ENCODE assay signal across 17 cellular contexts in the genomic region with DNA sequence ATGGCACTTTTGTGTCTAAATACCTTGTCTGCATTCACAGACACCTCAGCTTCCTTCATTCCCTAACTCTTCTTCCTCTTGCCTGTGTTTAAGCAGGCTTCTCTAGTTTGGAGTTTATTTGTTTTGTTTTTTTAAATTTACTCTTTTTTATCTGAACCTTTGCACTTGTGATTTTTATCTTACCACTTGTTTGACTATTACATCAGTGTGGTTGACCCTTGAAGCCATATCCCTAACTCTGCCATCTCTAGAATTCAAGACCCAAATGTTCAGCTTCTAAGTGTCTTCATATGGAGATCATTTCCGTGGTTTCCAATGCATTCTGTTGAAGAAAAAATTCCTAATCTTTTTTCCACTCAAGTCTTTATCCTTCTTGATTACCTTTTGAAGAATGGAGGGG.
DNase-seq lines count a peak whose midpoint lies in the region; ATAC-seq and TF ChIP-seq lines count a peak whose summit lies in the region.
"Had no signal": no experiment of that assay in that cellular context is flagged by ENCODE, and none has a peak within 500 bp of the region (broad histone marks: within the 10 kb centered on the region; RNA-seq: fewer than 3 reads in every experiment).

No MANE protein-coding gene starts in this region.

- H3K79me1 ChIP-seq in IMR-90 (ENCODE audit: low read depth in 1 of 2, low read length in 2 of 2): no peaks in the 10 kb centered on the region
- H3K79me1 ChIP-seq in mesenchymal stem cell (replicated peaks; ENCODE audit: low read length, poor library complexity, severe bottlenecking): no peaks in the 10 kb centered on the region

- H3K27ac ChIP-seq in IMR-90 (ENCODE audit: insufficient read depth, low read length) (no peak overlapping the region), mesenchymal stem cell (ENCODE audit: low read length, poor library complexity, severe bottlenecking) (no peak overlapping the region), psoas muscle (peak overlapping the region; percentile 20)

- H3K27me3 Mint-ChIP-seq in glutamatergic neuron (ENCODE audit: unreplicated experiment): peaks cover 1% of the 10 kb centered on the region
- peaks cover 9% of the 10 kb centered on the region in 2 donors for H3K27me3 Mint-ChIP-seq in effector memory CD8-positive, alpha-beta T cell
- H3K27me3 Mint-ChIP-seq: B cell had no signal

- H3K23ac ChIP-seq in IMR-90 (ENCODE audit: low read depth, low read length): no peak overlapping the region
- no peak overlapping the region for H3K23ac ChIP-seq in mesenchymal stem cell (ENCODE audit: low read length in 2 of 2)

- CTCF ChIA-PET in IMR-90 (lab: Yijun Ruan, JAX): no interaction called here

- H4K91ac ChIP-seq in IMR-90 (ENCODE audit: insufficient read depth, low read depth, low read length) (no peak overlapping the region), mesenchymal stem cell (ENCODE audit: low read length) (no peak overlapping the region)

- peak overlapping the region; percentile 12 for H3K27ac Mint-ChIP-seq in glutamatergic neuron (ENCODE audit: unreplicated experiment)
- no peak overlapping the region for H3K27ac Mint-ChIP-seq in effector memory CD8-positive, alpha-beta T cell
- H3K27ac Mint-ChIP-seq: B cell; CD4-positive, alpha-beta T cell; H9 had no signal

- intact Hi-C loops in IMR-90 (cut with micrococcal nuclease) (no loop called here), psoas muscle (cut with DNase I) (no loop called here)

- H2AK9ac ChIP-seq in IMR-90 (replicated peaks; ENCODE audit: low read depth, low read length, poor library complexity): no peak overlapping the region

- H3K9me3 ChIP-seq in IMR-90 (ENCODE audit: control insufficient read depth, insufficient read depth, low read length): no peaks in the 10 kb centered on the region
- H3K9me3 ChIP-seq in mesenchymal stem cell (ENCODE audit: control insufficient read depth, low read length): no peaks in the 10 kb centered on the region
- H3K9me3 ChIP-seq in psoas muscle: no peaks in the 10 kb centered on the region

- H3K27me3 ChIP-seq in IMR-90 (ENCODE audit: control insufficient read depth, insufficient read depth, low read length) (no peaks in the 10 kb centered on the region), mesenchymal stem cell (ENCODE audit: control insufficient read depth in 1 of 2, insufficient read depth in 1 of 2, low read length in 2 of 2) (no peaks in the 10 kb centered on the region), psoas muscle (ENCODE audit: insufficient read depth in 3 of 3, low read length in 2 of 3) (no peaks in the 10 kb centered on the region)

- peaks cover 2% of the 10 kb centered on the region for H3K9me3 Mint-ChIP-seq in glutamatergic neuron (ENCODE audit: unreplicated experiment)
- H3K9me3 Mint-ChIP-seq in effector memory CD8-positive, alpha-beta T cell: no peaks in the 10 kb centered on the region
- H3K9me3 Mint-ChIP-seq: CD4-positive, alpha-beta T cell; H9 had no signal

- H2BK120ac ChIP-seq in IMR-90 (ENCODE audit: low read depth, low read length) (0 out of 2 replicates have a peak overlapping the region, but pooled peaks have one; percentile 39), mesenchymal stem cell (ENCODE audit: low read depth, low read length) (no peak overlapping the region)

- H3K56ac ChIP-seq in IMR-90 (ENCODE audit: extremely low read depth, insufficient read depth, low read length): no peak overlapping the region

- peaks cover 9% of the 10 kb centered on the region; the same call in 1 of the 2 replicates for H3K4me1 ChIP-seq in IMR-90 (ENCODE audit: control insufficient read depth, insufficient read depth, low read length)
- peaks cover 11% of the 10 kb centered on the region for H3K4me1 ChIP-seq in mesenchymal stem cell (ENCODE audit: control insufficient read depth, insufficient read depth, low read depth, low read length)
- H3K4me1 ChIP-seq in psoas muscle: peaks cover 28% of the 10 kb centered on the region

- H2BK12ac ChIP-seq in mesenchymal stem cell (ENCODE audit: low read length in 2 of 2): no peak overlapping the region

- H2BK20ac ChIP-seq in IMR-90 (ENCODE audit: low read depth, low read length): no peak overlapping the region

- dilution Hi-C loops in IMR-90 (cut with HindIII; ENCODE audit: low sequenced_read_pairs, unreplicated experiment): no loop called here

- no peak overlapping the region for H4K5ac ChIP-seq in IMR-90 (ENCODE audit: low read depth, low read length)

- H2AK5ac ChIP-seq in IMR-90 (ENCODE audit: low read depth, low read length) (no peak overlapping the region), mesenchymal stem cell (ENCODE audit: low read length, severe bottlenecking) (no peak overlapping the region)

- H3K4me3 ChIP-seq in IMR-90 (ENCODE audit: insufficient read depth, low read depth, low read length) (no peak overlapping the region), mesenchymal stem cell (ENCODE audit: insufficient read depth in 1 of 2, low read depth in 1 of 2, low read length in 2 of 2) (no peak overlapping the region), psoas muscle (no peak overlapping the region)
- H3K4me3 ChIP-seq: K562 had no signal

- no peak for ATAC-seq in IMR-90 (ENCODE audit: low read depth)
- no peak for ATAC-seq in psoas muscle
- no peak for ATAC-seq in effector memory CD8-positive, alpha-beta T cell (replicated peaks)
- no peak for ATAC-seq in GM18861 (IDR thresholded peaks at IDR 0.05; ENCODE audit: unreplicated experiment)
- ATAC-seq in HG03520 (IDR thresholded peaks at IDR 0.05; ENCODE audit: unreplicated experiment): no peak
- ATAC-seq: K562 had no signal

- H3K36me3 Mint-ChIP-seq in glutamatergic neuron (ENCODE audit: unreplicated experiment): no peaks in the 10 kb centered on the region
- H3K36me3 Mint-ChIP-seq in effector memory CD8-positive, alpha-beta T cell (ENCODE audit: insufficient read depth): no peaks in the 10 kb centered on the region

- peaks cover 20% of the 10 kb centered on the region for H3K4me1 Mint-ChIP-seq in glutamatergic neuron (ENCODE audit: low read depth, unreplicated experiment)
- H3K4me1 Mint-ChIP-seq in effector memory CD8-positive, alpha-beta T cell (ENCODE audit: low read depth in 2 of 2): no peaks in the 10 kb centered on the region
- H3K4me1 Mint-ChIP-seq: B cell had no signal

- no peak overlapping the region for H3K4me3 Mint-ChIP-seq in glutamatergic neuron (ENCODE audit: unreplicated experiment)
- H3K4me3 Mint-ChIP-seq in effector memory CD8-positive, alpha-beta T cell: no peak overlapping the region
- H3K4me3 Mint-ChIP-seq: B cell; CD4-positive, alpha-beta T cell; H9 had no signal

- peaks cover 16% of the 10 kb centered on the region for H3K9me1 ChIP-seq in IMR-90 (ENCODE audit: insufficient read depth, low read length)

- POLR2A ChIA-PET in IMR-90 (lab: Charles Lee; ENCODE audit: unreplicated experiment): no interaction called here

- no TSS peak for BruUV-seq in IMR-90 (replicated peaks; lab: Mats Ljungman, UMichigan)

- no peak overlapping the region for H4K8ac ChIP-seq in IMR-90 (ENCODE audit: low read depth in 2 of 2, low read length in 2 of 2)
- H4K8ac ChIP-seq in mesenchymal stem cell (ENCODE audit: low read length): no peak overlapping the region

- H2AFZ ChIP-seq in IMR-90 (replicated peaks; ENCODE audit: low read length, poor library complexity): no peak overlapping the region
- no peak overlapping the region for H2AFZ ChIP-seq in mesenchymal stem cell (ENCODE audit: low read depth, low read length)

- TF ChIP-seq RAD21 in IMR-90 (IDR thresholded peaks at IDR 0.05; ENCODE audit: low read length): no peak

- H3K9ac ChIP-seq in IMR-90 (ENCODE audit: low read depth, low read length) (no peak overlapping the region), mesenchymal stem cell (ENCODE audit: low read length) (no peak overlapping the region)

- DNase-seq in IMR-90: no peak
- DNase-seq in glutamatergic neuron: no peak
- no peak for DNase-seq in mesenchymal stem cell
- DNase-seq in psoas muscle: no peak
- no peak for DNase-seq in effector memory CD8-positive, alpha-beta T cell
- no peak for DNase-seq in GM20000 (ENCODE audit: low spot score)
- DNase-seq: C1 segment of cervical spinal cord; CD4-positive, alpha-beta T cell; DMS153; DND-41; GF-D8; GOT3; H9 had no signal

- no peak overlapping the region for H3K4ac ChIP-seq in IMR-90 (ENCODE audit: low read depth, low read length)
- no peak overlapping the region for H3K4ac ChIP-seq in mesenchymal stem cell (ENCODE audit: low read depth in 1 of 2, low read length in 2 of 2)

- in situ Hi-C loops in IMR-90 (cut with MboI; ENCODE audit: low sequenced_read_pairs): no loop called here

- H3K4me2 ChIP-seq in IMR-90 (ENCODE audit: low read depth, low read length) (no peak overlapping the region), mesenchymal stem cell (ENCODE audit: low read length, poor library complexity, severe bottlenecking) (no peak overlapping the region)

- TF ChIP-seq POLR2A in IMR-90 (IDR thresholded peaks at IDR 0.05; ENCODE audit: low read depth, low read length): no peak

- H2BK15ac ChIP-seq in IMR-90 (ENCODE audit: low read depth, low read length) (0 out of 3 replicates have a peak overlapping the region, but pooled peaks have one; percentile 25), mesenchymal stem cell (ENCODE audit: low read depth, poor library complexity, severe bottlenecking) (no peak overlapping the region)

- no peak overlapping the region for H3K14ac ChIP-seq in IMR-90 (replicated peaks; ENCODE audit: low read depth, low read length)
- no peak overlapping the region for H3K14ac ChIP-seq in mesenchymal stem cell (ENCODE audit: low read length in 2 of 2)

- no peaks in the 10 kb centered on the region for H3K36me3 ChIP-seq in IMR-90 (ENCODE audit: control insufficient read depth, insufficient read depth, low read length)
- no peaks in the 10 kb centered on the region for H3K36me3 ChIP-seq in mesenchymal stem cell (ENCODE audit: control insufficient read depth in 1 of 2, insufficient read depth in 2 of 2, low read depth in 1 of 2, low read length in 2 of 2)
- peaks cover 0 to 34% of the 10 kb centered on the region in 2 donors for H3K36me3 ChIP-seq in psoas muscle (ENCODE audit: insufficient read depth in 1 of 2, low read depth in 1 of 2)

- no CpG with 5 or more reads among the region's 1 CpG for WGBS in IMR-90 (ENCODE audit: extremely low coverage in 2 of 2, insufficient read length in 1 of 2), 2 experiments
- WGBS in mesenchymal stem cell: no CpG with 5 or more reads among the region's 1 CpG
- WGBS in psoas muscle, 3 donors: 82 to 93% (median 91%) methylated on average over 1 of the region's 1 CpG

- no peak for TF ChIP-seq CTCF in IMR-90 (conservative IDR thresholded peaks at IDR 0.05; ENCODE audit: low read depth, low read length)
- TF ChIP-seq CTCF in glutamatergic neuron (IDR thresholded peaks at IDR 0.05; ENCODE audit: partially characterized antibody, unreplicated experiment): no peak
- no peak for TF ChIP-seq CTCF in psoas muscle (IDR thresholded peaks at IDR 0.05)
- TF ChIP-seq CTCF in GM20000 (IDR thresholded peaks at IDR 0.05; ENCODE audit: extremely low read depth, missing control alignments): no peak

- H3K18ac ChIP-seq in IMR-90 (ENCODE audit: low read depth, low read length) (no peak overlapping the region), mesenchymal stem cell (ENCODE audit: low read depth in 1 of 2, low read length in 2 of 2) (no peak overlapping the region)

- H2BK5ac ChIP-seq in IMR-90 (ENCODE audit: low read depth, low read length, poor library complexity, severe bottlenecking) (no peak overlapping the region), mesenchymal stem cell (ENCODE audit: low read depth, low read length, poor library complexity, severe bottlenecking) (peak overlapping the region; percentile 60)

- no peaks in the 10 kb centered on the region for H4K20me1 ChIP-seq in IMR-90 (ENCODE audit: insufficient read depth, low read length)
